ENCODE assay signal across 8 cellular contexts in the genomic region with DNA sequence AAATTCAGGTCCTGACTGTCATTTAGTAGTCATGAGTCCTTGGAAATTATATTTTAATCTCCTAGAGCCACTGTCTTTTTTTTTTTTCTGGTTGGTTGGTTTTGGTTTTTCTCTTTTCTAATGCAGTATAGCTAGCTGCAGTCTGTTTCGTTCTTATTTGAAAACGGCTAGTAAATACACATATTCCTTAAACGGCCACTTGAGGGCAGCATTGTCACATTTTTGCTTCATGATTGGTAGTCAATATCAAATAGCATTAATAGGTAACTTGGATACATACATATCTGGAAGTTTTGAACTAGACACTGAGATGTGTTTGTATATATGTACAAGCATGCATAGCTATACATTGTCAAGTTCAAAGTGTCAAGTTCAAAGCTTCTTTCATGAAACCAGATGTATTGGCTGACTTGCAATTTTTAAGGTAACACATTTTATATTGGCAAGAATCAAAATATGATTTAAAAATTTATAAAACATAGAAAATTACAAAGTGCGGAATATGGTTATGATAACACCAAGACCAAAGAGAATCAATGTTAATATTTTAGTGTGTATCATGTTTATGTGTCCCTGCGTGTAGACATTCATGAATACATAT. TPM values are rescaled to one million over a fixed set of nuclear protein-coding genes. Genes with fewer than 3 reads are reported as not detected.
DNase-seq lines count a peak whose midpoint lies in the region; ATAC-seq and TF ChIP-seq lines count a peak whose summit lies in the region.

No MANE protein-coding gene starts in this region.

- no peaks in the 10 kb centered on the region for H3K9me3 ChIP-seq in OCI-LY1 (ENCODE audit: low read length)

- H3K4me1 ChIP-seq in OCI-LY1 (ENCODE audit: insufficient read depth, low read length, severe bottlenecking), result no peaks in the 10 kb centered on the region

- H3K9me2 ChIP-seq in OCI-LY1 (ENCODE audit: low read depth, low read length), result no peaks in the 10 kb centered on the region

- H3K9ac ChIP-seq in OCI-LY1 (ENCODE audit: low read length), result no peak overlapping the region

- no peak overlapping the region for H3K4me2 ChIP-seq in OCI-LY1 (ENCODE audit: low read length)

- DNase-seq in EL, result peak; percentile 50
- peak; percentile 33 for DNase-seq in HuH-7.5 (ENCODE audit: low spot score)
- peak; percentile 50 for DNase-seq in amniotic epithelial cell (ENCODE audit: low read depth)
- peak; percentile 93 for DNase-seq in inferior parietal cortex (ENCODE audit: extremely low spot score)
- peak; percentile 15 for DNase-seq in stimulated activated CD4-positive, alpha-beta T cell treated with anti-CD3 and anti-CD28 coated beads, Interleukin-2, amount 100 ng/mL, for 4 hours (ENCODE audit: low read depth)
- no peak for DNase-seq in posterior vena cava (ENCODE audit: low spot score)

- no peaks in the 10 kb centered on the region for H3K27me3 ChIP-seq in OCI-LY1 (ENCODE audit: insufficient read depth, low read length)

- H2AFZ ChIP-seq in OCI-LY1 (ENCODE audit: low read length), result no peak overlapping the region

- H4K20me1 ChIP-seq in OCI-LY1 (ENCODE audit: insufficient read depth, low read length), result no peaks in the 10 kb centered on the region

- no peak overlapping the region for H3K27ac ChIP-seq in OCI-LY1 (ENCODE audit: low read depth, low read length, poor library complexity, severe bottlenecking)

- H3K36me3 ChIP-seq in OCI-LY1 (ENCODE audit: insufficient read depth, low read length), result no peaks in the 10 kb centered on the region

- no peak for ATAC-seq in GM21381 (IDR thresholded peaks at IDR 0.05; ENCODE audit: unreplicated experiment)

- peak; percentile 71 for TF ChIP-seq CTCF in OCI-LY1 (IDR thresholded peaks at IDR 0.05; ENCODE audit: low read length)

- intact Hi-C loops in posterior vena cava (cut with DNase I), result no loop called here

- H3F3A ChIP-seq in OCI-LY1 (ENCODE audit: insufficient read depth, low read length), result no peaks in the 10 kb centered on the region

- no peaks in the 10 kb centered on the region for H3K79me2 ChIP-seq in OCI-LY1 (ENCODE audit: insufficient read depth, low read length)

- H3K4me3 ChIP-seq in OCI-LY1 (ENCODE audit: low read depth, low read length, poor library complexity, severe bottlenecking), result no peak overlapping the region

RNA-seq across cellular contexts. Expression of a gene that starts 22.5 kb away (rescaled TPM):
- not detected for total RNA-seq in posterior vena cava
